Comparison of ENCODE assay signal across 8 cellular contexts in genomic region chr12:98503343-98503592, GRCh38. TPM values are rescaled to one million over a fixed set of nuclear protein-coding genes. Genes with fewer than 3 reads are reported as not detected.
A peak's percentile ranks its signal among the peaks of the same experiment; 100 is the strongest.
DNase-seq lines count a peak whose midpoint lies in the region; ATAC-seq and TF ChIP-seq lines count a peak whose summit lies in the region.

No MANE protein-coding gene starts in this region.

- H3K9me3 ChIP-seq in DOHH2 (ENCODE audit: control insufficient read depth, insufficient read depth, low read length), result no peaks in the 10 kb centered on the region
- no peaks in the 10 kb centered on the region for H3K9me3 ChIP-seq in SJCRH30 (replicated peaks)
- no peaks in the 10 kb centered on the region for H3K9me3 ChIP-seq in gastroesophageal sphincter
- H3K9me3 ChIP-seq in neutrophil, result no peaks in the 10 kb centered on the region

- no peaks in the 10 kb centered on the region for H3K9me2 ChIP-seq in DOHH2 (replicated peaks; ENCODE audit: control insufficient read depth, low read length)

- intact Hi-C loops in activated naive CD4-positive, alpha-beta T cell treated with anti-CD3 and anti-CD28 coated beads for 36 hours (cut with micrococcal nuclease), result loop anchor here (1.0 to 10.0 kb wide), 8 partner anchors 12 to 1928 kb away; partner anchors contain the start of genes ACTR6, APAF1, DEPDC4 and NEDD1

- H3K27me3 Mint-ChIP-seq in activated naive CD4-positive, alpha-beta T cell treated with anti-CD3 and anti-CD28 coated beads for 36 hours (ENCODE audit: low read depth), result peaks cover 8% of the 10 kb centered on the region

- no peak for TF ChIP-seq POLR2A in gastroesophageal sphincter (IDR thresholded peaks at IDR 0.05)

- peaks cover 2% of the 10 kb centered on the region for H3K9me3 Mint-ChIP-seq in activated naive CD4-positive, alpha-beta T cell treated with anti-CD3 and anti-CD28 coated beads for 36 hours

- TF ChIP-seq EP300 in gastroesophageal sphincter (IDR thresholded peaks at IDR 0.05), result no peak

- H3K36me3 ChIP-seq in DOHH2 (ENCODE audit: control insufficient read depth, low read length), result peaks cover 3% of the 10 kb centered on the region
- H3K36me3 ChIP-seq in SJCRH30, result no peaks in the 10 kb centered on the region
- no peaks in the 10 kb centered on the region for H3K36me3 ChIP-seq in gastroesophageal sphincter
- H3K36me3 ChIP-seq in neutrophil, result no peaks in the 10 kb centered on the region

- H3F3A ChIP-seq in DOHH2 (ENCODE audit: control insufficient read depth, insufficient read depth), result peaks cover 6% of the 10 kb centered on the region; the same call in 1 of the 2 replicates

- no peaks in the 10 kb centered on the region for H3K27me3 ChIP-seq in DOHH2 (ENCODE audit: control insufficient read depth, low read length)
- H3K27me3 ChIP-seq in SJCRH30, result no peaks in the 10 kb centered on the region
- H3K27me3 ChIP-seq in gastroesophageal sphincter, result no peaks in the 10 kb centered on the region
- H3K27me3 ChIP-seq in neutrophil, result no peaks in the 10 kb centered on the region

- no peaks in the 10 kb centered on the region for H4K20me1 ChIP-seq in DOHH2 (ENCODE audit: control insufficient read depth, insufficient read depth, low read depth, low read length)

- WGBS in gastroesophageal sphincter (ENCODE audit: low coverage in 1 of 2), 2 donors, result 0 to 1% methylated on average over 1 to 16 of the region's 16 CpGs

- DNase-seq in KG1 (lab: John Stamatoyannopoulos, UW) (peak; percentile 98), SJCRH30 (peak; percentile 84 to 95), superior temporal gyrus (ENCODE audit: extremely low spot score) (peak; percentile 100)
- peak; percentile 92 for DNase-seq in activated naive CD4-positive, alpha-beta T cell treated with anti-CD3 and anti-CD28 coated beads for 36 hours

- peaks cover 16% of the 10 kb centered on the region for H3K4me1 Mint-ChIP-seq in activated naive CD4-positive, alpha-beta T cell treated with anti-CD3 and anti-CD28 coated beads for 36 hours (ENCODE audit: low read depth)

- H3K4me1 ChIP-seq in DOHH2 (ENCODE audit: control insufficient read depth, low read length) (peaks cover 9% of the 10 kb centered on the region), SJCRH30 (no peaks in the 10 kb centered on the region), gastroesophageal sphincter (peaks cover 0 to 8% (median 0%) of the 10 kb centered on the region in 3 donors), neutrophil (ENCODE audit: control insufficient read depth in 1 of 2, insufficient read depth in 1 of 2, low read depth in 1 of 2, low read length in 1 of 2) (peaks cover 21 to 26% of the 10 kb centered on the region in 2 experiments)

- peaks cover 8% of the 10 kb centered on the region for H3K36me3 Mint-ChIP-seq in activated naive CD4-positive, alpha-beta T cell treated with anti-CD3 and anti-CD28 coated beads for 36 hours (ENCODE audit: low read depth)

- CTCF ChIA-PET in activated naive CD4-positive, alpha-beta T cell treated with anti-CD3 and anti-CD28 coated beads for 36 hours (lab: Charles Lee), result interaction anchor here (0.6 kb wide), 1 partner anchor 13 kb away, joined by 3 read pairs; the partner anchor contains the start of gene TMPO

- TF ChIP-seq CTCF in DOHH2 (IDR thresholded peaks at IDR 0.05; ENCODE audit: low read depth, low read length, poor library complexity, severe bottlenecking) (no peak), gastroesophageal sphincter (IDR thresholded peaks at IDR 0.05) (no peak), neutrophil (IDR thresholded peaks at IDR 0.05) (no peak)

- peak overlapping the region; percentile 97 for H3K4me3 Mint-ChIP-seq in activated naive CD4-positive, alpha-beta T cell treated with anti-CD3 and anti-CD28 coated beads for 36 hours

- ATAC-seq in GM21737 (IDR thresholded peaks at IDR 0.05; ENCODE audit: unreplicated experiment), result peak; percentile 59
- ATAC-seq in gastroesophageal sphincter, result peak; percentile 91

- peak overlapping the region; percentile 100 for H3K27ac Mint-ChIP-seq in activated naive CD4-positive, alpha-beta T cell treated with anti-CD3 and anti-CD28 coated beads for 36 hours

- H3K79me2 ChIP-seq in DOHH2 (ENCODE audit: control insufficient read depth, low read length), result no peaks in the 10 kb centered on the region

- H3K4me2 ChIP-seq in DOHH2 (ENCODE audit: low read length), result peak overlapping the region; percentile 78

- H3K4me3 ChIP-seq in DOHH2 (ENCODE audit: low read length) (peak overlapping the region; percentile 96), SJCRH30 (peak overlapping the region; percentile 72), gastroesophageal sphincter (peak overlapping the region; percentile 61 to 86), neutrophil (ENCODE audit: low read depth in 1 of 2, low read length in 1 of 2) (peak overlapping the region; percentile 67 to 71)

- H3K27ac ChIP-seq in DOHH2 (ENCODE audit: low read depth, low read length), result peak overlapping the region; percentile 89
- H3K27ac ChIP-seq in SJCRH30, result peak overlapping the region; percentile 85
- peak overlapping the region; percentile 92 to 97 (median 94) for H3K27ac ChIP-seq in gastroesophageal sphincter
- peak overlapping the region; percentile 88 for H3K27ac ChIP-seq in neutrophil

RNA-seq across cellular contexts. Expression of gene TMPO, which starts 12.1 kb away (rescaled TPM):
- total RNA-seq in SJCRH30 (2014; rRNA removed; shearing (Covaris generic)), result 263 and 285 TPM in 2 replicates
- total RNA-seq in activated naive CD4-positive, alpha-beta T cell treated with anti-CD3 and anti-CD28 coated beads for 36 hours, result 100 to 1,000 TPM; 326 to 330 TPM
- 10 to 100 TPM; 42.3 to 56.7 (median 53.7) TPM for total RNA-seq in gastroesophageal sphincter

Comparison
In these comparisons a context has a peak if more than half of its experiments do, and no peak if none do; other contexts are left out.
1. Peak in every context shown above with its lines: DNase-seq, ATAC-seq, H3K4me3 ChIP-seq and H3K27ac ChIP-seq.